ENCODE assay signal across 18 cellular contexts in the genomic region with DNA sequence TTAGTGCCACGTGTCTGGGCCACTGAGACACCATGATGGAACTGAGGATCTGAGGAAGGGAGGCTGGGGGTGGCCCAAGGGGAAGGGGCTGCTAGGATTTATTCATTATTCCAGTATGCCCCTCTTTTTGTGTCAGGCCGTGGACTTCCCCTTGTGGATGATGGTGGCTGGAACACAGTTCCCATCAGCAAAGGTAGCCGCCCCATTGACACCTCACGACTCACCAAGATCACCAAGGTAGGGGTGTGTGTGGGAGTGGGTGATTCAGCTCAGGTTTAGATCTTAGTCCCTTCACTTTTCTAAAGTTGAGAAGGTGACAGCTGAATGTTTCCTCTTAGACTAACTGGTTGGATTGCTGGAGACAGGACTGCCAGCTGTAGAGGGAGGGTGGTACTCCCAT. TPM values are rescaled to one million over a fixed set of nuclear protein-coding genes. Genes with fewer than 3 reads are reported as not detected.
DNase-seq lines count a peak whose midpoint lies in the region; ATAC-seq, FAIRE-seq and TF ChIP-seq lines count a peak whose summit lies in the region.
"Had no signal": no experiment of that assay in that cellular context is flagged by ENCODE, and none has a peak within 500 bp of the region (broad histone marks: within the 10 kb centered on the region; RNA-seq: fewer than 3 reads in every experiment).

No MANE protein-coding gene starts in this region.

- CTCF ChIA-PET in activated CD8-positive, alpha-beta T cell treated with anti-CD3 and anti-CD28 coated beads for 36 hours (lab: Charles Lee), result interaction anchor here (1.0 to 2.4 kb wide), 3 partner anchors 13 to 28 kb away, joined by 3 to 6 read pairs (median 3); no protein-coding TSS in a partner anchor
- CTCF ChIA-PET in activated CD8-positive, alpha-beta T cell treated with anti-CD3 and anti-CD28 coated beads, Interleukin-2, amount 10 ng/mL, durations not matched to agents 7 days and 5 days (lab: Charles Lee), result no interaction called here

- FAIRE-seq in bronchial epithelial cell (lab: Jason Lieb, UNC), result no peak
- FAIRE-seq: astrocyte, GM12892, urothelium cell line had no signal

- peak overlapping the region; percentile 78 for H3K27ac Mint-ChIP-seq in activated CD8-positive, alpha-beta T cell treated with anti-CD3 and anti-CD28 coated beads for 36 hours
- no peak overlapping the region for H3K27ac Mint-ChIP-seq in activated CD8-positive, alpha-beta T cell treated with anti-CD3 and anti-CD28 coated beads, Interleukin-2, amount 10 ng/mL, durations not matched to agents 7 days and 5 days
- peak overlapping the region; percentile 74 for H3K27ac Mint-ChIP-seq in activated CD4-positive, alpha-beta T cell treated with anti-CD3 and anti-CD28 coated beads, Interleukin-2, amount 10 ng/mL, durations not matched to agents 24 days and 14 days
- H3K27ac Mint-ChIP-seq: dendritic cell treated with granulocyte-macrophage colony-stimulating factor and Interleukin-4, amounts not matched to agents 40 ng/mL and 50 ng/mL, for 4 days; nephron progenitor cell had no signal

- no peaks in the 10 kb centered on the region for H4K20me1 ChIP-seq in GM23248 (ENCODE audit: insufficient read depth)

- no peaks in the 10 kb centered on the region for H3K9me2 ChIP-seq in GM23248 (ENCODE audit: insufficient read depth)

- H3K27me3 ChIP-seq in bronchial epithelial cell (ENCODE audit: control insufficient read depth, insufficient read depth, low read length) (no peaks in the 10 kb centered on the region), GM23248 (replicated peaks; ENCODE audit: insufficient read depth) (no peaks in the 10 kb centered on the region)
- H3K27me3 ChIP-seq: SJCRH30 had no signal

- no peak overlapping the region for H3K9ac ChIP-seq in GM23248

- peaks cover 88% of the 10 kb centered on the region for H3K36me3 Mint-ChIP-seq in activated CD8-positive, alpha-beta T cell treated with anti-CD3 and anti-CD28 coated beads for 36 hours (ENCODE audit: low read depth)
- H3K36me3 Mint-ChIP-seq in activated CD8-positive, alpha-beta T cell treated with anti-CD3 and anti-CD28 coated beads, Interleukin-2, amount 10 ng/mL, durations not matched to agents 7 days and 5 days (ENCODE audit: low read depth), result peaks cover 90% of the 10 kb centered on the region
- peaks cover 94% of the 10 kb centered on the region for H3K36me3 Mint-ChIP-seq in activated CD4-positive, alpha-beta T cell treated with anti-CD3 and anti-CD28 coated beads, Interleukin-2, amount 10 ng/mL, durations not matched to agents 24 days and 14 days (ENCODE audit: low read depth)

- in situ Hi-C loops in GM23248 (cut with MboI), result no loop called here

- H3F3A ChIP-seq in GM23248 (ENCODE audit: insufficient read depth), result peaks cover 69% of the 10 kb centered on the region

- peaks cover 98% of the 10 kb centered on the region for H3K79me2 ChIP-seq in GM23248 (ENCODE audit: insufficient read depth)

- DNase-seq in activated CD8-positive, alpha-beta T cell treated with anti-CD3 and anti-CD28 coated beads for 36 hours, result peak; percentile 51
- DNase-seq in activated CD8-positive, alpha-beta T cell treated with anti-CD3 and anti-CD28 coated beads, Interleukin-2, amount 10 ng/mL, durations not matched to agents 7 days and 5 days, result no peak
- no peak for DNase-seq in activated CD4-positive, alpha-beta T cell treated with anti-CD3 and anti-CD28 coated beads, Interleukin-2, amount 10 ng/mL, durations not matched to agents 24 days and 14 days
- DNase-seq in bronchial epithelial cell (ENCODE audit: low read depth) (peak; percentile 67), NCI-H1092 treated with DMSO at 0.1 percent for 48 hours (lab: John Stamatoyannopoulos, UW) (no peak), GM23248 (no peak), NOMO-1 treated with dmso at 0.1 percent for 144 hours (lab: John Stamatoyannopoulos, UW; ENCODE audit: unreplicated experiment) (no peak)
- peak; percentile 64 for DNase-seq in stimulated activated CD4-positive, alpha-beta T cell treated with anti-CD3 and anti-CD28 coated beads, Interleukin-4, amount 100 ng/mL, for 24 hours
- DNase-seq: islet precursor cell, NCI-H1694 treated with DMSO at 0.1 percent for 48 hours, NCI-H510A treated with DMSO at 0.1 percent for 48 hours, nephron progenitor cell, SJCRH30 had no signal

- H3K4me3 ChIP-seq in bronchial epithelial cell (ENCODE audit: low read depth, low read length), result no peak overlapping the region
- H3K4me3 ChIP-seq in GM23248, result no peak overlapping the region
- H3K4me3 ChIP-seq: HAP-1, SJCRH30 had no signal

- no peaks in the 10 kb centered on the region for H3K9me3 ChIP-seq in GM23248 (ENCODE audit: low read depth)
- H3K9me3 ChIP-seq: HAP-1, SJCRH30 had no signal

- H3K4me3 Mint-ChIP-seq in activated CD8-positive, alpha-beta T cell treated with anti-CD3 and anti-CD28 coated beads for 36 hours, result no peak overlapping the region
- H3K4me3 Mint-ChIP-seq in activated CD8-positive, alpha-beta T cell treated with anti-CD3 and anti-CD28 coated beads, Interleukin-2, amount 10 ng/mL, durations not matched to agents 7 days and 5 days, result no peak overlapping the region
- H3K4me3 Mint-ChIP-seq in activated CD4-positive, alpha-beta T cell treated with anti-CD3 and anti-CD28 coated beads, Interleukin-2, amount 10 ng/mL, durations not matched to agents 24 days and 14 days, result no peak overlapping the region
- H3K4me3 Mint-ChIP-seq: dendritic cell treated with granulocyte-macrophage colony-stimulating factor and Interleukin-4, amounts not matched to agents 40 ng/mL and 50 ng/mL, for 4 days; nephron progenitor cell had no signal

- peaks cover 23% of the 10 kb centered on the region for H3K4me1 ChIP-seq in GM23248 (ENCODE audit: insufficient read depth)
- H3K4me1 ChIP-seq: HAP-1, SJCRH30 had no signal

- H3K27ac ChIP-seq in GM23248, result no peak overlapping the region
- H3K27ac ChIP-seq: SJCRH30 had no signal

- H3K4me1 Mint-ChIP-seq in activated CD8-positive, alpha-beta T cell treated with anti-CD3 and anti-CD28 coated beads for 36 hours (ENCODE audit: low read depth), result peaks cover 32% of the 10 kb centered on the region
- H3K4me1 Mint-ChIP-seq in activated CD8-positive, alpha-beta T cell treated with anti-CD3 and anti-CD28 coated beads, Interleukin-2, amount 10 ng/mL, durations not matched to agents 7 days and 5 days (ENCODE audit: low read depth), result peaks cover 2% of the 10 kb centered on the region
- H3K4me1 Mint-ChIP-seq in activated CD4-positive, alpha-beta T cell treated with anti-CD3 and anti-CD28 coated beads, Interleukin-2, amount 10 ng/mL, durations not matched to agents 24 days and 14 days, result peaks cover 33% of the 10 kb centered on the region
- H3K4me1 Mint-ChIP-seq: nephron progenitor cell had no signal

- intact Hi-C loops in activated CD8-positive, alpha-beta T cell treated with anti-CD3 and anti-CD28 coated beads for 36 hours (cut with micrococcal nuclease), result no loop called here
- intact Hi-C loops in activated CD4-positive, alpha-beta T cell treated with anti-CD3 and anti-CD28 coated beads, Interleukin-2, amount 10 ng/mL, durations not matched to agents 24 days and 14 days (cut with micrococcal nuclease), result no loop called here

- no peak overlapping the region for H2AFZ ChIP-seq in GM23248

- H3K36me3 ChIP-seq in bronchial epithelial cell (ENCODE audit: control insufficient read depth, insufficient read depth, low read length) (peaks cover 75% of the 10 kb centered on the region), GM23248 (ENCODE audit: low read depth) (peaks cover 97% of the 10 kb centered on the region)

- no peaks in the 10 kb centered on the region for H3K27me3 Mint-ChIP-seq in activated CD8-positive, alpha-beta T cell treated with anti-CD3 and anti-CD28 coated beads for 36 hours
- H3K27me3 Mint-ChIP-seq in activated CD8-positive, alpha-beta T cell treated with anti-CD3 and anti-CD28 coated beads, Interleukin-2, amount 10 ng/mL, durations not matched to agents 7 days and 5 days (ENCODE audit: low read depth), result no peaks in the 10 kb centered on the region
- H3K27me3 Mint-ChIP-seq in activated CD4-positive, alpha-beta T cell treated with anti-CD3 and anti-CD28 coated beads, Interleukin-2, amount 10 ng/mL, durations not matched to agents 24 days and 14 days, result no peaks in the 10 kb centered on the region
- H3K27me3 Mint-ChIP-seq: dendritic cell treated with granulocyte-macrophage colony-stimulating factor and Interleukin-4, amounts not matched to agents 40 ng/mL and 50 ng/mL, for 4 days had no signal

- WGBS in GM23248 (ENCODE audit: low coverage in 1 of 2, low lambda C conversion rate in 2 of 2, missing lambda C conversion rate in 2 of 2), 2 experiments, result 93 to 94% methylated on average over 4 of the region's 4 CpGs

- TF ChIP-seq CTCF in activated CD8-positive, alpha-beta T cell treated with anti-CD3 and anti-CD28 coated beads for 36 hours (IDR thresholded peaks at IDR 0.05), result no peak
- TF ChIP-seq CTCF in bronchial epithelial cell (IDR thresholded peaks at IDR 0.05; ENCODE audit: insufficient read depth, low read length, severe bottlenecking), result no peak

- H3K9me3 Mint-ChIP-seq in activated CD8-positive, alpha-beta T cell treated with anti-CD3 and anti-CD28 coated beads for 36 hours, result no peaks in the 10 kb centered on the region
- no peaks in the 10 kb centered on the region for H3K9me3 Mint-ChIP-seq in activated CD8-positive, alpha-beta T cell treated with anti-CD3 and anti-CD28 coated beads, Interleukin-2, amount 10 ng/mL, durations not matched to agents 7 days and 5 days (ENCODE audit: insufficient read depth)
- no peaks in the 10 kb centered on the region for H3K9me3 Mint-ChIP-seq in activated CD4-positive, alpha-beta T cell treated with anti-CD3 and anti-CD28 coated beads, Interleukin-2, amount 10 ng/mL, durations not matched to agents 24 days and 14 days
- H3K9me3 Mint-ChIP-seq: dendritic cell treated with granulocyte-macrophage colony-stimulating factor and Interleukin-4, amounts not matched to agents 40 ng/mL and 50 ng/mL, for 4 days; nephron progenitor cell had no signal

- H3K4me2 ChIP-seq in GM23248 (ENCODE audit: unreplicated experiment), result no peak overlapping the region

- POLR2A ChIA-PET in activated CD8-positive, alpha-beta T cell treated with anti-CD3 and anti-CD28 coated beads for 36 hours (lab: Charles Lee), result interaction anchor here (0.6 to 6.6 kb wide), 6 partner anchors 6 to 20 kb away, joined by 3 to 58 read pairs (median 14); a partner anchor contains a TSS
- POLR2A ChIA-PET in activated CD8-positive, alpha-beta T cell treated with anti-CD3 and anti-CD28 coated beads, Interleukin-2, amount 10 ng/mL, durations not matched to agents 7 days and 5 days (lab: Charles Lee), result no interaction called here

- ATAC-seq in activated CD8-positive, alpha-beta T cell treated with anti-CD3 and anti-CD28 coated beads for 36 hours, result peak; percentile 85
- no peak for ATAC-seq in activated CD8-positive, alpha-beta T cell treated with anti-CD3 and anti-CD28 coated beads, Interleukin-2, amount 10 ng/mL, durations not matched to agents 7 days and 5 days

RNA-seq across cellular contexts. Expression of a gene that starts 11.3 kb away (rescaled TPM):
- total RNA-seq in activated CD8-positive, alpha-beta T cell treated with anti-CD3 and anti-CD28 coated beads for 36 hours, result 100 to 1,000 TPM; 429 to 437 TPM
- 100 to 1,000 TPM; 339 to 348 TPM for total RNA-seq in activated CD8-positive, alpha-beta T cell treated with anti-CD3 and anti-CD28 coated beads, Interleukin-2, amount 10 ng/mL, durations not matched to agents 7 days and 5 days
- 680 and 700 TPM in 2 replicates for total RNA-seq in activated CD4-positive, alpha-beta T cell treated with anti-CD3 and anti-CD28 coated beads, Interleukin-2, amount 10 ng/mL, durations not matched to agents 24 days and 14 days
- total RNA-seq in bronchial epithelial cell, result 244 and 339 TPM in 2 replicates
- total RNA-seq in GM23248 (2014; rRNA removed; shearing (Covaris generic)), result 366 and 370 TPM in 2 replicates
- 183 and 184 TPM in 2 replicates for polyA plus RNA-seq in GM23248 (2016; fragmentation: Nextera tagmentation; extraction: Ambion mirVana)

RNA-seq across cellular contexts. Expression of a gene that starts 11.7 kb away (rescaled TPM):
- total RNA-seq in activated CD8-positive, alpha-beta T cell treated with anti-CD3 and anti-CD28 coated beads for 36 hours, result 1 to 10 TPM; 4.0 to 5.5 TPM
- 1 to 10 TPM; 3.1 to 3.2 TPM for total RNA-seq in activated CD8-positive, alpha-beta T cell treated with anti-CD3 and anti-CD28 coated beads, Interleukin-2, amount 10 ng/mL, durations not matched to agents 7 days and 5 days
- total RNA-seq in activated CD4-positive, alpha-beta T cell treated with anti-CD3 and anti-CD28 coated beads, Interleukin-2, amount 10 ng/mL, durations not matched to agents 24 days and 14 days, result 8.6 and 8.7 TPM in 2 replicates
- total RNA-seq in bronchial epithelial cell, result 18.2 and 25.5 TPM in 2 replicates
- 24.5 and 44.9 TPM in 2 replicates for total RNA-seq in GM23248 (2014; rRNA removed; shearing (Covaris generic))
- 5.6 and 7.0 TPM in 2 replicates for polyA plus RNA-seq in GM23248 (2016; fragmentation: Nextera tagmentation; extraction: Ambion mirVana)

RNA-seq across cellular contexts. Expression of a gene that starts 26.7 kb away (rescaled TPM):
- total RNA-seq in activated CD8-positive, alpha-beta T cell treated with anti-CD3 and anti-CD28 coated beads for 36 hours, result 100 to 1,000 TPM; 220 to 221 TPM
- 100 to 1,000 TPM; 207 to 209 TPM for total RNA-seq in activated CD8-positive, alpha-beta T cell treated with anti-CD3 and anti-CD28 coated beads, Interleukin-2, amount 10 ng/mL, durations not matched to agents 7 days and 5 days
- 280 and 283 TPM in 2 replicates for total RNA-seq in activated CD4-positive, alpha-beta T cell treated with anti-CD3 and anti-CD28 coated beads, Interleukin-2, amount 10 ng/mL, durations not matched to agents 24 days and 14 days
- total RNA-seq in bronchial epithelial cell, result 507 and 526 TPM in 2 replicates
- total RNA-seq in GM23248 (2014; rRNA removed; shearing (Covaris generic)), result 596 and 602 TPM in 2 replicates
- 513 and 518 TPM in 2 replicates for polyA plus RNA-seq in GM23248 (2016; fragmentation: Nextera tagmentation; extraction: Ambion mirVana)

RNA-seq across cellular contexts. Expression of a gene that starts 35.7 kb away (rescaled TPM):
- 1 to 10 TPM; 4.0 to 4.2 TPM for total RNA-seq in activated CD8-positive, alpha-beta T cell treated with anti-CD3 and anti-CD28 coated beads for 36 hours
- 1 to 10 TPM; 4.7 to 4.8 TPM for total RNA-seq in activated CD8-positive, alpha-beta T cell treated with anti-CD3 and anti-CD28 coated beads, Interleukin-2, amount 10 ng/mL, durations not matched to agents 7 days and 5 days
- 8.3 and 8.4 TPM in 2 replicates for total RNA-seq in activated CD4-positive, alpha-beta T cell treated with anti-CD3 and anti-CD28 coated beads, Interleukin-2, amount 10 ng/mL, durations not matched to agents 24 days and 14 days
- 2.0 and 2.1 TPM in 2 replicates for total RNA-seq in bronchial epithelial cell
- 1.2 and 1.8 TPM in 2 replicates for total RNA-seq in GM23248 (2014; rRNA removed; shearing (Covaris generic))
- 1.3 and 1.5 TPM in 2 replicates for polyA plus RNA-seq in GM23248 (2016; fragmentation: Nextera tagmentation; extraction: Ambion mirVana)

RNA-seq across cellular contexts. Expression of a gene that starts 35.8 kb away (rescaled TPM):
- total RNA-seq in activated CD8-positive, alpha-beta T cell treated with anti-CD3 and anti-CD28 coated beads for 36 hours, result 100 to 1,000 TPM; 166 to 169 TPM
- 100 to 1,000 TPM; 101 to 103 TPM for total RNA-seq in activated CD8-positive, alpha-beta T cell treated with anti-CD3 and anti-CD28 coated beads, Interleukin-2, amount 10 ng/mL, durations not matched to agents 7 days and 5 days
- total RNA-seq in activated CD4-positive, alpha-beta T cell treated with anti-CD3 and anti-CD28 coated beads, Interleukin-2, amount 10 ng/mL, durations not matched to agents 24 days and 14 days, result 159 and 161 TPM in 2 replicates
- 48.4 and 112 TPM in 2 replicates for total RNA-seq in bronchial epithelial cell
- 73.0 and 81.2 TPM in 2 replicates for total RNA-seq in GM23248 (2014; rRNA removed; shearing (Covaris generic))
- 66.3 and 69.7 TPM in 2 replicates for polyA plus RNA-seq in GM23248 (2016; fragmentation: Nextera tagmentation; extraction: Ambion mirVana)

Comparison
In these comparisons a context has a peak if more than half of its experiments do, and no peak if none do; other contexts are left out.
1. DNase-seq: peak in activated CD8-positive, alpha-beta T cell treated with anti-CD3 and anti-CD28 coated beads for 36 hours (single experiment), bronchial epithelial cell (single experiment) and stimulated activated CD4-positive, alpha-beta T cell treated with anti-CD3 and anti-CD28 coated beads, Interleukin-4, amount 100 ng/mL, for 24 hours (single experiment); none in activated CD8-positive, alpha-beta T cell treated with anti-CD3 and anti-CD28 coated beads, Interleukin-2, amount 10 ng/mL, durations not matched to agents 7 days and 5 days (single experiment), activated CD4-positive, alpha-beta T cell treated with anti-CD3 and anti-CD28 coated beads, Interleukin-2, amount 10 ng/mL, durations not matched to agents 24 days and 14 days (single experiment), NCI-H1092 treated with DMSO at 0.1 percent for 48 hours (single experiment), GM23248 (single experiment) and NOMO-1 treated with dmso at 0.1 percent for 144 hours (single experiment).